ENCODE assay signal across 12 cellular contexts in genomic region chr4:184364100-184364921, GRCh38.
DNase-seq lines count a peak whose midpoint lies in the region; ATAC-seq lines count a peak whose summit lies in the region.
"Had no signal": no experiment of that assay in that cellular context is flagged by ENCODE, and none has a peak within 500 bp of the region (broad histone marks: within the 10 kb centered on the region; RNA-seq: fewer than 3 reads in every experiment).

No MANE protein-coding gene starts in this region.

- peak; percentile 88 for DNase-seq in kidney tubule cell (ENCODE audit: low spot score)
- DNase-seq in mesenteric fat pad (ENCODE audit: low spot score) = no peak
- DNase-seq in superior temporal gyrus (ENCODE audit: extremely low spot score) = no peak
- no peak for DNase-seq in EL
- DNase-seq: aorta; NCI-H1436 treated with DMSO at 0.1 percent for 48 hours; stimulated activated naive CD4-positive, alpha-beta T cell had no signal

- ATAC-seq in GM18517 (IDR thresholded peaks at IDR 0.05; ENCODE audit: unreplicated experiment) = peak; percentile 68
- peak; percentile 56 for ATAC-seq in GM21529 (IDR thresholded peaks at IDR 0.05; ENCODE audit: unreplicated experiment)
- peak; percentile 83 for ATAC-seq in HG03460 (IDR thresholded peaks at IDR 0.05; ENCODE audit: unreplicated experiment)
- ATAC-seq in HG03439 (IDR thresholded peaks at IDR 0.05; ENCODE audit: unreplicated experiment) = no peak
- ATAC-seq: Panc1 had no signal
